Comparison of ENCODE assay signal across 8 cellular contexts in genomic region chr19:38653028-38653571, GRCh38. TPM values are rescaled to one million over a fixed set of nuclear protein-coding genes. Genes with fewer than 3 reads are reported as not detected.
DNase-seq lines count a peak whose midpoint lies in the region; ATAC-seq and TF ChIP-seq lines count a peak whose summit lies in the region.

No MANE protein-coding gene starts in this region.

- peaks cover 50% of the 10 kb centered on the region for H3K36me3 Mint-ChIP-seq in activated naive CD8-positive, alpha-beta T cell treated with anti-CD3 and anti-CD28 coated beads for 36 hours

- H3K27ac Mint-ChIP-seq in activated naive CD8-positive, alpha-beta T cell treated with anti-CD3 and anti-CD28 coated beads for 36 hours = no peak overlapping the region

- DNase-seq in NCI-H1092 (lab: John Stamatoyannopoulos, UW) (peak; percentile 39), astrocyte of the spinal cord (ENCODE audit: low read depth, low spot score) (peak; percentile 39), kidney tubule cell (ENCODE audit: low spot score) (peak; percentile 38), NCI-H1436 treated with DMSO at 0.1 percent for 48 hours (lab: John Stamatoyannopoulos, UW) (no peak)
- no peak for DNase-seq in activated naive CD8-positive, alpha-beta T cell treated with anti-CD3 and anti-CD28 coated beads for 36 hours

- peaks cover 74% of the 10 kb centered on the region for H3K4me1 Mint-ChIP-seq in activated naive CD8-positive, alpha-beta T cell treated with anti-CD3 and anti-CD28 coated beads for 36 hours

- no peak for TF ChIP-seq CTCF in astrocyte of the spinal cord (IDR thresholded peaks at IDR 0.05; ENCODE audit: low read depth, low read length)

- no peak overlapping the region for H3K4me3 Mint-ChIP-seq in activated naive CD8-positive, alpha-beta T cell treated with anti-CD3 and anti-CD28 coated beads for 36 hours

- H3K27me3 Mint-ChIP-seq in activated naive CD8-positive, alpha-beta T cell treated with anti-CD3 and anti-CD28 coated beads for 36 hours = peaks cover 66% of the 10 kb centered on the region

- no peak overlapping the region for H3K4me3 ChIP-seq in astrocyte of the spinal cord (ENCODE audit: low read depth, low read length)

- no peaks in the 10 kb centered on the region for H3K9me3 Mint-ChIP-seq in activated naive CD8-positive, alpha-beta T cell treated with anti-CD3 and anti-CD28 coated beads for 36 hours

- peak overlapping the region; percentile 93 for H3K27ac ChIP-seq in temporal lobe (ENCODE audit: low read depth, low read length)

- ATAC-seq in HG03139 (IDR thresholded peaks at IDR 0.05; ENCODE audit: unreplicated experiment) = no peak
- no peak for ATAC-seq in HG03025 (IDR thresholded peaks at IDR 0.05; ENCODE audit: low FRiP score, unreplicated experiment)

- in situ Hi-C loops in astrocyte of the spinal cord (cut with HindIII; ENCODE audit: low sequenced_read_pairs) = no loop called here

RNA-seq across cellular contexts. Expression of gene ACTN4, which starts 5.7 kb away (rescaled TPM):
- total RNA-seq in temporal lobe = 51.9 TPM
- 100 to 1,000 TPM; 160 to 171 TPM for total RNA-seq in activated naive CD8-positive, alpha-beta T cell treated with anti-CD3 and anti-CD28 coated beads for 36 hours

RNA-seq across cellular contexts. Expression of gene EIF3K, which starts 34.1 kb away (rescaled TPM):
- total RNA-seq in temporal lobe = 89.0 TPM
- total RNA-seq in activated naive CD8-positive, alpha-beta T cell treated with anti-CD3 and anti-CD28 coated beads for 36 hours = 100 to 1,000 TPM; 312 to 321 TPM

RNA-seq across cellular contexts. Expression of gene MAP4K1, which starts 35.3 kb away (rescaled TPM):
- total RNA-seq in temporal lobe = 0.49 TPM
- total RNA-seq in activated naive CD8-positive, alpha-beta T cell treated with anti-CD3 and anti-CD28 coated beads for 36 hours = 100 to 1,000 TPM; 169 TPM

Comparison
In these comparisons a context has a peak if more than half of its experiments do, and no peak if none do; other contexts are left out.
1. DNase-seq: peak in NCI-H1092 (single experiment), astrocyte of the spinal cord (single experiment) and kidney tubule cell (single experiment); none in NCI-H1436 treated with DMSO at 0.1 percent for 48 hours (single experiment) and activated naive CD8-positive, alpha-beta T cell treated with anti-CD3 and anti-CD28 coated beads for 36 hours (single experiment).
2. RNA of gene MAP4K1, which starts 35.3 kb away (total RNA-seq): 169 TPM in activated naive CD8-positive, alpha-beta T cell treated with anti-CD3 and anti-CD28 coated beads for 36 hours; 0.49 TPM in temporal lobe (single experiment); every median in the first group is over 100 times any median in the second.